In genomic region chr19:10516671-10517286, GRCh38 we compare ENCODE assay signal across 10 cellular contexts. TPM values are rescaled to one million over a fixed set of nuclear protein-coding genes. Genes with fewer than 3 reads are reported as not detected.
A peak's percentile ranks its signal among the peaks of the same experiment; 100 is the strongest.
DNase-seq lines count a peak whose midpoint lies in the region; ATAC-seq, FAIRE-seq and TF ChIP-seq lines count a peak whose summit lies in the region.
"Had no signal": no experiment of that assay in that cellular context is flagged by ENCODE, and none has a peak within 500 bp of the region (broad histone marks: within the 10 kb centered on the region; RNA-seq: fewer than 3 reads in every experiment).

No MANE protein-coding gene starts in this region.

- POLR2A ChIA-PET in A549 (lab: Yijun Ruan, JAX), result no interaction called here

- H3K4me2 ChIP-seq in A549, result peak overlapping the region; percentile 99

- 51% methylated on average over 5 of the region's 10 CpGs for WGBS in A549 (ENCODE audit: missing lambda C conversion rate)

- intact Hi-C loops in ascending aorta (cut with DNase I), result no loop called here

- no peak for TF ChIP-seq EP300 in A549 (IDR thresholded peaks at IDR 0.05)

- peak overlapping the region; percentile 92 for H3K4me3 ChIP-seq in A549
- H3K4me3 ChIP-seq in ascending aorta, result peak overlapping the region; percentile 31 to 53

- in situ Hi-C loops in GM13977 (cut with MboI; ENCODE audit: low pct_unique_long_range_greater_than_20kb, low sequenced_read_pairs, unreplicated experiment), result no loop called here

- TF ChIP-seq RAD21 in A549 (conservative IDR thresholded peaks at IDR 0.05 in 1 of 2, IDR thresholded peaks at IDR 0.05 in 1 of 2), result no peak

- H3K27ac ChIP-seq in A549, result peak overlapping the region; percentile 72 to 93
- no peak overlapping the region for H3K27ac ChIP-seq in ascending aorta

- DNase-seq in A549 (ENCODE audit: low read depth in 1 of 2, low spot score in 1 of 2), result no peak
- DNase-seq in GM13977 (ENCODE audit: low spot score), result peak; percentile 29
- DNase-seq in ascending aorta (ENCODE audit: low spot score in 2 of 2), result no peak
- peak; percentile 37 for DNase-seq in medulla oblongata (ENCODE audit: extremely low spot score)
- no peak for DNase-seq in OCI-M2 (lab: John Stamatoyannopoulos, UW; ENCODE audit: unreplicated experiment)

- no peaks in the 10 kb centered on the region for H3K36me3 ChIP-seq in ascending aorta

- CTCF ChIA-PET in A549 (lab: Yijun Ruan, JAX), result interaction anchor here (0.8 to 2.7 kb wide), 8 partner anchors 9 to 128 kb away, joined by 3 to 9 read pairs (median 6); no protein-coding TSS in a partner anchor

- H3K9me3 ChIP-seq in A549 (no peaks in the 10 kb centered on the region), ascending aorta (no peaks in the 10 kb centered on the region)

- TF ChIP-seq CTCF in A549 (IDR thresholded peaks at IDR 0.05) (no peak), GM13977 (IDR thresholded peaks at IDR 0.05; ENCODE audit: extremely low read depth, insufficient read depth, missing control alignments) (no peak), ascending aorta (IDR thresholded peaks at IDR 0.05) (no peak)

- no peak for FAIRE-seq in A549 (lab: Jason Lieb, UNC)
- FAIRE-seq: GM18507 had no signal

- peaks cover 11% of the 10 kb centered on the region; the same call in 1 of the 3 replicates for H3K4me1 ChIP-seq in A549
- H3K4me1 ChIP-seq in ascending aorta, result peaks cover 4 to 9% of the 10 kb centered on the region in 2 donors

- TF ChIP-seq POLR2A in A549 (IDR thresholded peaks at IDR 0.05; ENCODE audit: low read length), result no peak

- ATAC-seq in A549 (peak; percentile 43 to 54; a peak in 4 of 6 replicates), HG02981 (IDR thresholded peaks at IDR 0.05; ENCODE audit: unreplicated experiment) (no peak), GM18909 (IDR thresholded peaks at IDR 0.05; ENCODE audit: poor library complexity, unreplicated experiment) (no peak)
- ATAC-seq in activated CD4-positive, CD25-positive, alpha-beta regulatory T cell treated with anti-CD3 and anti-CD28 coated beads, Interleukin-2, amount 50 U/mL, for 24 hours, result no peak

- H3K27me3 ChIP-seq in ascending aorta, result peaks cover 4% of the 10 kb centered on the region

TF ChIP-seq in A549, 52 proteins besides CTCF, POLR2A, EP300 and RAD21:
- TF ChIP-seq POLR2AphosphoS2 (conservative IDR thresholded peaks at IDR 0.05; ENCODE audit: low read length) (no peak), HOXB13 (CRISPR knock-in tag; IDR thresholded peaks at IDR 0.05; ENCODE audit: low read depth) (no peak), RCOR1 (IDR thresholded peaks at IDR 0.05; ENCODE audit: low read depth, low read length) (no peak), SREBF2 (IDR thresholded peaks at IDR 0.05) (no peak), ZSCAN20 (CRISPR knock-in tag; IDR thresholded peaks at IDR 0.05) (no peak), FOXS1 (CRISPR knock-in tag; IDR thresholded peaks at IDR 0.05) (no peak), RARB (CRISPR knock-in tag; IDR thresholded peaks at IDR 0.05) (no peak), NFE2L2 (conservative IDR thresholded peaks at IDR 0.05; ENCODE audit: low read length) (no peak), FOSB (CRISPR knock-in tag; IDR thresholded peaks at IDR 0.05) (no peak), JUN (IDR thresholded peaks at IDR 0.05) (no peak)
TF ChIP-seq in A549: peak in this region for 0.

RNA-seq across cellular contexts. Expression of gene S1PR5, which starts 0.5 kb away (rescaled TPM):
- 0.99 and 2.1 TPM in 2 replicates for polyA plus RNA-seq in A549 (2011; rRNA removed)
- polyA plus RNA-seq in A549 (2012; cell fraction: cytosol; rRNA removed), result 2.2 and 3.3 TPM in 2 replicates
- polyA plus RNA-seq in A549 (2012; cell fraction: nucleus; rRNA removed), result 2.5 and 5.1 TPM in 2 replicates
- 3.0 to 3.8 TPM (median 3.1 TPM) in 3 replicates for polyA plus RNA-seq in A549 (2017; fragmentation: RNase III; extraction: RNeasy Plus Mini Kit Qiagen cat#74134 plus additional on column Dnase treatment)
- 0.78 and 0.83 TPM in 2 replicates for polyA minus RNA-seq in A549 (2011; rRNA and poly(A)+ RNA removed)
- 3.1 TPM for total RNA-seq in ascending aorta
- total RNA-seq: RPMI7951 had no signal

RNA-seq across cellular contexts. Expression of gene KEAP1, which starts 13.6 kb away (rescaled TPM):
- polyA plus RNA-seq in A549 (2011; rRNA removed) (49.3 and 60.6 TPM in 2 replicates), A549 (2017; fragmentation: RNase III; extraction: RNeasy Plus Mini Kit Qiagen cat#74134 plus additional on column Dnase treatment) (67.7 to 73.6 TPM (median 72.1 TPM) in 3 replicates)
- polyA plus RNA-seq in A549 (2012; cell fraction: cytosol; rRNA removed), result 99.6 and 128 TPM in 2 replicates
- polyA plus RNA-seq in A549 (2012; cell fraction: nucleus; rRNA removed), result 115 and 159 TPM in 2 replicates
- polyA minus RNA-seq in A549 (2011; rRNA and poly(A)+ RNA removed), result 102 and 118 TPM in 2 replicates
- 57.8 TPM for total RNA-seq in ascending aorta

RNA-seq across cellular contexts. Expression of gene ATG4D, which starts 26.9 kb away (rescaled TPM):
- 6.9 and 7.3 TPM in 2 replicates for polyA plus RNA-seq in A549 (2011; rRNA removed)
- polyA plus RNA-seq in A549 (2012; cell fraction: cytosol; rRNA removed), result 17.8 and 24.2 TPM in 2 replicates
- polyA plus RNA-seq in A549 (2012; cell fraction: nucleus; rRNA removed), result 69.2 and 76.8 TPM in 2 replicates
- 10.4 to 12.4 TPM (median 10.7 TPM) in 3 replicates for polyA plus RNA-seq in A549 (2017; fragmentation: RNase III; extraction: RNeasy Plus Mini Kit Qiagen cat#74134 plus additional on column Dnase treatment)
- polyA minus RNA-seq in A549 (2011; rRNA and poly(A)+ RNA removed), result 10.8 and 14.9 TPM in 2 replicates
- 11.0 TPM for total RNA-seq in ascending aorta

RNA-seq across cellular contexts. Expression of gene KRI1, which starts 49.0 kb away (rescaled TPM):
- 10.6 and 21.6 TPM in 2 replicates for polyA plus RNA-seq in A549 (2011; rRNA removed)
- polyA plus RNA-seq in A549 (2012; cell fraction: cytosol; rRNA removed), result 14.0 and 14.4 TPM in 2 replicates
- 42.6 and 45.9 TPM in 2 replicates for polyA plus RNA-seq in A549 (2012; cell fraction: nucleus; rRNA removed)
- 23.2 to 25.6 TPM (median 25.2 TPM) in 3 replicates for polyA plus RNA-seq in A549 (2017; fragmentation: RNase III; extraction: RNeasy Plus Mini Kit Qiagen cat#74134 plus additional on column Dnase treatment)
- polyA minus RNA-seq in A549 (2011; rRNA and poly(A)+ RNA removed), result 5.7 and 6.3 TPM in 2 replicates
- 21.9 TPM for total RNA-seq in ascending aorta

RNA-seq across cellular contexts. Expression of gene CDKN2D, which starts 52.0 kb away (rescaled TPM):
- polyA plus RNA-seq in A549 (2011; rRNA removed) (2.6 and 3.1 TPM in 2 replicates), A549 (2017; fragmentation: RNase III; extraction: RNeasy Plus Mini Kit Qiagen cat#74134 plus additional on column Dnase treatment) (3.9 to 4.3 TPM (median 4.1 TPM) in 3 replicates)
- 9.4 and 11.5 TPM in 2 replicates for polyA plus RNA-seq in A549 (2012; cell fraction: cytosol; rRNA removed)
- 4.8 and 8.9 TPM in 2 replicates for polyA plus RNA-seq in A549 (2012; cell fraction: nucleus; rRNA removed)
- 1.0 and 2.0 TPM in 2 replicates for polyA minus RNA-seq in A549 (2011; rRNA and poly(A)+ RNA removed)
- total RNA-seq in ascending aorta, result 20.3 TPM

Comparison
In these comparisons a context has a peak if more than half of its experiments do, and no peak if none do; other contexts are left out.
1. ATAC-seq: peak in A549 (2 of 2); none in HG02981 (single experiment), GM18909 (single experiment) and activated CD4-positive, CD25-positive, alpha-beta regulatory T cell treated with anti-CD3 and anti-CD28 coated beads, Interleukin-2, amount 50 U/mL, for 24 hours (0 of 2).
2. DNase-seq: peak in GM13977 (single experiment) and medulla oblongata (single experiment); none in A549 (0 of 2), ascending aorta (0 of 2) and OCI-M2 (single experiment).
3. H3K27ac ChIP-seq: peak in A549 (2 of 2); none in ascending aorta (0 of 2).